In genomic region chr1:247037483-247038320, GRCh38 we compare ENCODE assay signal across 23 cellular contexts. TPM values are rescaled to one million over a fixed set of nuclear protein-coding genes. Genes with fewer than 3 reads are reported as not detected.
"Had no signal": no experiment of that assay in that cellular context is flagged by ENCODE, and none has a peak within 500 bp of the region (broad histone marks: within the 10 kb centered on the region; RNA-seq: fewer than 3 reads in every experiment).

No MANE protein-coding gene starts in this region.

- H3K36me3 ChIP-seq: neutrophil had no signal

- H3K4me3 ChIP-seq: lower lobe of right lung, pancreas, psoas muscle, right atrium auricular region, tibial artery had no signal

- H3K27me3 ChIP-seq: foreskin keratinocyte, neutrophil, pancreas, right atrium auricular region, tibial artery had no signal

- H3K4me1 ChIP-seq: foreskin keratinocyte, lower lobe of right lung, pancreas, psoas muscle, right atrium auricular region, tibial artery had no signal

- DNase-seq: activated B cell treated with CpG ODN at 0.5 μM for 24 hours; activated CD4-positive, alpha-beta T cell treated with anti-CD3 and anti-CD28 coated beads for 4 hours; activated CD4-positive, alpha-beta T cell treated with anti-CD3 and anti-CD28 coated beads, Interleukin-2, amount 50 U/mL, for 48 hours; activated naive CD4-positive, alpha-beta T cell treated with anti-CD3 and anti-CD28 coated beads for 36 hours; activated naive CD8-positive, alpha-beta T cell treated with anti-CD3 and anti-CD28 coated beads, Interleukin-2, amount 10 ng/mL, durations not matched to agents 7 days and 5 days; activated T-cell treated with anti-CD3 and anti-CD28 coated beads, Interleukin-2, amount 50 U/mL, for 48 hours; amygdala; kidney; lower lobe of right lung; pancreas; psoas muscle; stimulated activated CD4-positive, alpha-beta T cell treated with anti-CD3 and anti-CD28 coated beads, Interleukin-12 subunit alpha, Interleukin-12 subunit beta, amount 100 ng/mL, for 4 hours; stimulated activated CD4-positive, alpha-beta T cell treated with anti-CD3 and anti-CD28 coated beads, Interleukin-4, amount 100 ng/mL, for 4 hours; stimulated activated naive CD8-positive, alpha-beta T cell treated with anti-CD3 and anti-CD28 coated beads, Interleukin-15, Interleukin-2, amounts not matched to agents 100 U/mL and 50 U/mL, for 24 hours; substantia nigra; T1000; tibial artery had no signal

- ATAC-seq: foreskin keratinocyte; lower lobe of right lung; natural killer cell treated with Interleukin-12 subunit alpha and Interleukin-12 subunit beta and Interleukin-15 and Interleukin-18, amount 100 ng/mL, for 72 hours; pancreas; psoas muscle; stimulated activated naive CD8-positive, alpha-beta T cell treated with anti-CD3 and anti-CD28 coated beads, Interleukin-15, Interleukin-2, amounts not matched to agents 100 U/mL and 50 U/mL, for 24 hours had no signal

- FAIRE-seq: bronchial epithelial cell, endometrium, kidney, pancreas had no signal

- H3K27ac ChIP-seq: foreskin keratinocyte, lower lobe of right lung, neutrophil, pancreas, psoas muscle, right atrium auricular region, tibial artery had no signal

RNA-seq across cellular contexts. Expression of gene ZNF695, which starts 29.8 kb away (rescaled TPM):
- total RNA-seq: lower lobe of right lung, psoas muscle had no signal
- polyA plus RNA-seq: pancreas had no signal
